In genomic region chr1:40450491-40451237, GRCh38 we compare ENCODE assay signal across 8 cellular contexts. TPM values are rescaled to one million over a fixed set of nuclear protein-coding genes. Genes with fewer than 3 reads are reported as not detected.
DNase-seq lines count a peak whose midpoint lies in the region; ATAC-seq lines count a peak whose summit lies in the region.

No MANE protein-coding gene starts in this region.

- 15% methylated on average over 22 of the region's 22 CpGs for WGBS in urinary bladder

- peak overlapping the region; percentile 89 for H3K4me3 Mint-ChIP-seq in activated naive CD8-positive, alpha-beta T cell

- H3K27me3 ChIP-seq in SJSA1 (replicated peaks), result no peaks in the 10 kb centered on the region

- H3K9me3 Mint-ChIP-seq in activated naive CD8-positive, alpha-beta T cell (ENCODE audit: low read depth), result peaks cover 20% of the 10 kb centered on the region

- ATAC-seq in GM18907 (IDR thresholded peaks at IDR 0.05; ENCODE audit: unreplicated experiment) (peak; percentile 26), HG03378 (IDR thresholded peaks at IDR 0.05; ENCODE audit: unreplicated experiment) (peak; percentile 56), left ventricle myocardium superior (peak; percentile 31)

- H3K27ac Mint-ChIP-seq in activated naive CD8-positive, alpha-beta T cell, result peak overlapping the region; percentile 98

- DNase-seq in ACHN, result peak; percentile 5
- DNase-seq in SJSA1 (ENCODE audit: low read depth in 1 of 2, low spot score in 2 of 2), result peak; percentile 72 to 74
- no peak for DNase-seq in left ventricle myocardium superior
- DNase-seq in putamen (ENCODE audit: low spot score), result peak; percentile 62

- peaks cover 9% of the 10 kb centered on the region for H3K9me3 ChIP-seq in SJSA1 (replicated peaks)

- peaks cover 34% of the 10 kb centered on the region for H3K4me1 Mint-ChIP-seq in activated naive CD8-positive, alpha-beta T cell (ENCODE audit: low read depth)

- H3K4me3 ChIP-seq in SJSA1 (peak overlapping the region; percentile 61), urinary bladder (ENCODE audit: low read depth, low read length) (peak overlapping the region; percentile 63)

- no peaks in the 10 kb centered on the region for H3K27me3 Mint-ChIP-seq in activated naive CD8-positive, alpha-beta T cell

- H3K36me3 ChIP-seq in SJSA1 (peaks cover 10% of the 10 kb centered on the region), urinary bladder (ENCODE audit: insufficient read depth) (no peaks in the 10 kb centered on the region)

- peaks cover 37% of the 10 kb centered on the region for H3K36me3 Mint-ChIP-seq in activated naive CD8-positive, alpha-beta T cell

- H3K27ac ChIP-seq in SJSA1, result peak overlapping the region; percentile 46
- H3K27ac ChIP-seq in urinary bladder (ENCODE audit: low read depth), result no peak overlapping the region

- intact Hi-C loops in left ventricle myocardium superior (cut with micrococcal nuclease), result no loop called here

- H3K4me1 ChIP-seq in SJSA1 (replicated peaks), result peaks cover 10% of the 10 kb centered on the region
- no peaks in the 10 kb centered on the region for H3K4me1 ChIP-seq in urinary bladder (ENCODE audit: insufficient read depth)

- in situ Hi-C loops in ACHN (cut with HindIII; ENCODE audit: low pct_ligation_motif_present, low pct_unique_long_range_greater_than_20kb, low sequenced_read_pairs), result no loop called here

RNA-seq across cellular contexts. Expression of gene ZFP69B, which starts 0.4 kb away (rescaled TPM):
- total RNA-seq in SJSA1 (2014; rRNA removed; shearing (Covaris generic)), result 2.3 and 4.2 TPM in 2 replicates
- total RNA-seq in left ventricle myocardium superior (0.87 TPM), urinary bladder (6.6 TPM)
- 0.89 TPM for polyA plus RNA-seq in urinary bladder

RNA-seq across cellular contexts. Expression of gene ZFP69, which starts 26.4 kb away (rescaled TPM):
- total RNA-seq in SJSA1 (2014; rRNA removed; shearing (Covaris generic)), result 4.9 and 5.6 TPM in 2 replicates
- total RNA-seq in left ventricle myocardium superior (1.9 TPM), urinary bladder (8.6 TPM)
- 2.8 TPM for polyA plus RNA-seq in urinary bladder

RNA-seq across cellular contexts. Expression of gene EXO5, which starts 57.9 kb away (rescaled TPM):
- total RNA-seq in SJSA1 (2014; rRNA removed; shearing (Covaris generic)), result 13.1 and 20.4 TPM in 2 replicates
- total RNA-seq in left ventricle myocardium superior, result 4.5 TPM
- 9.7 TPM for total RNA-seq in urinary bladder
- 6.8 TPM for polyA plus RNA-seq in urinary bladder
